Comparison of ENCODE assay signal across 16 cellular contexts in genomic region chr11:17720796-17721171, GRCh38. TPM values are rescaled to one million over a fixed set of nuclear protein-coding genes. Genes with fewer than 3 reads are reported as not detected.
DNase-seq lines count a peak whose midpoint lies in the region; ATAC-seq and TF ChIP-seq lines count a peak whose summit lies in the region.
"Had no signal": no experiment of that assay in that cellular context is flagged by ENCODE, and none has a peak within 500 bp of the region (broad histone marks: within the 10 kb centered on the region; RNA-seq: fewer than 3 reads in every experiment).

No MANE protein-coding gene starts in this region.

- no TSS peak for BruUV-seq in A673 (replicated peaks; lab: Mats Ljungman, UMichigan)

- H3K4me1 Mint-ChIP-seq in WTC11, result peaks cover 11% of the 10 kb centered on the region

- POLR2A ChIA-PET in A673 (lab: Charles Lee; ENCODE audit: low non-redundant PET) (interaction anchor here (0.5 kb wide), 1 partner anchor 245 kb away, joined by 3 read pairs; no protein-coding TSS in a partner anchor), WTC11 (lab: Charles Lee) (interaction anchor here (0.9 kb wide), 1 partner anchor 10 kb away, joined by 4 read pairs; no protein-coding TSS in a partner anchor)

- no peak overlapping the region for H3K27ac ChIP-seq in A673 (ENCODE audit: low read depth, low read length, poor library complexity, severe bottlenecking)
- H3K27ac ChIP-seq: left lung had no signal

- no peaks in the 10 kb centered on the region for H3K4me1 ChIP-seq in A673 (ENCODE audit: insufficient read depth, low read length, poor library complexity, severe bottlenecking)

- peaks cover 10% of the 10 kb centered on the region; the same call in 1 of the 2 replicates for H3K27me3 Mint-ChIP-seq in WTC11 (ENCODE audit: low read depth)

- DNase-seq in A673 (ENCODE audit: low spot score), result peak; percentile 35
- DNase-seq in Daoy (ENCODE audit: low read depth), result peak; percentile 37
- DNase-seq in WTC11 (ENCODE audit: low spot score), result peak; percentile 45
- peak; percentile 59 for DNase-seq in myocyte (ENCODE audit: low read depth)
- DNase-seq in stimulated activated CD4-positive, alpha-beta T cell treated with anti-CD3 and anti-CD28 coated beads, Interleukin-4, amount 100 ng/mL, for 1 hour, result no peak
- DNase-seq in NCI-H510A (lab: John Stamatoyannopoulos, UW), result no peak
- DNase-seq: activated T-cell treated with anti-CD3 and anti-CD28 coated beads for 4 hours; head of caudate nucleus; left lung; naive thymus-derived CD8-positive, alpha-beta T cell; NCI-H2107; stimulated activated naive CD4-positive, alpha-beta T cell had no signal

- no peaks in the 10 kb centered on the region for H3K36me3 Mint-ChIP-seq in WTC11
- H3K36me3 Mint-ChIP-seq: naive thymus-derived CD8-positive, alpha-beta T cell had no signal

- CTCF ChIA-PET in A673 (lab: Charles Lee) (interaction anchor here (1.4 to 1.7 kb wide), 2 partner anchors 11 to 122 kb away, joined by 4 to 5 read pairs; no protein-coding TSS in a partner anchor), WTC11 (lab: Charles Lee) (interaction anchor here (0.8 to 6.4 kb wide), 27 partner anchors 8 to 483 kb away, joined by 3 to 161 read pairs (median 7); partner anchors contain the start of genes KCNC1 and OTOG)

- TF ChIP-seq CTCF in A673 (conservative IDR thresholded peaks at IDR 0.05; ENCODE audit: low read depth, low read length) (0 out of 2 replicates have a peak, but pooled peaks have one; percentile 10), WTC11 (IDR thresholded peaks at IDR 0.05) (no peak)

- no peaks in the 10 kb centered on the region for H3K9me3 ChIP-seq in A673 (ENCODE audit: low read depth, low read length, poor library complexity, severe bottlenecking)
- H3K9me3 ChIP-seq: left lung had no signal

- H3K27me3 ChIP-seq in A673 (replicated peaks; ENCODE audit: insufficient read depth, low read depth, low read length, poor library complexity), result peaks cover 97% of the 10 kb centered on the region

- H3K9me3 Mint-ChIP-seq in WTC11, result no peaks in the 10 kb centered on the region
- H3K9me3 Mint-ChIP-seq: naive thymus-derived CD8-positive, alpha-beta T cell had no signal

- H3K4me3 Mint-ChIP-seq in WTC11, result peak overlapping the region; percentile 58
- H3K4me3 Mint-ChIP-seq: naive thymus-derived CD8-positive, alpha-beta T cell had no signal

- no peaks in the 10 kb centered on the region for H3K36me3 ChIP-seq in A673 (ENCODE audit: insufficient read depth, low read length, poor library complexity, severe bottlenecking)
- H3K36me3 ChIP-seq: left lung had no signal

- H3K4me3 ChIP-seq in A673 (ENCODE audit: low read depth, low read length, poor library complexity, severe bottlenecking), result peak overlapping the region; percentile 10
- H3K4me3 ChIP-seq: left lung had no signal

- intact Hi-C loops in A673 (cut with micrococcal nuclease; ENCODE audit: unreplicated experiment), result no loop called here

- no peak overlapping the region for H3K27ac Mint-ChIP-seq in WTC11

- ATAC-seq in WTC11 (peak; percentile 9), HG03571 (IDR thresholded peaks at IDR 0.05; ENCODE audit: unreplicated experiment) (no peak), GM18502 (IDR thresholded peaks at IDR 0.05; ENCODE audit: poor library complexity, unreplicated experiment) (no peak)
- ATAC-seq: left lung; naive thymus-derived CD8-positive, alpha-beta T cell had no signal

TF ChIP-seq in WTC11, 78 proteins besides CTCF, POLR2A, EP300 and RAD21:
- TF ChIP-seq ZNF425 (CRISPR knock-in tag; conservative IDR thresholded peaks at IDR 0.05), result no peak
- TF ChIP-seq, protein P1, sequence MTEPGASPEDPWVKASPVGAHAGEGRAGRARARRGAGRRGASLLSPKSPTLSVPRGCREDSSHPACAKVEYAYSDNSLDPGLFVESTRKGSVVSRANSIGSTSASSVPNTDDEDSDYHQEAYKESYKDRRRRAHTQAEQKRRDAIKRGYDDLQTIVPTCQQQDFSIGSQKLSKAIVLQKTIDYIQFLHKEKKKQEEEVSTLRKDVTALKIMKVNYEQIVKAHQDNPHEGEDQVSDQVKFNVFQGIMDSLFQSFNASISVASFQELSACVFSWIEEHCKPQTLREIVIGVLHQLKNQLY (CRISPR knock-in tag; IDR thresholded peaks at IDR 0.05), result no peak
- no peak for TF ChIP-seq JUN (CRISPR knock-in tag; IDR thresholded peaks at IDR 0.05)
TF ChIP-seq in WTC11: peak in this region for 0.

RNA-seq across cellular contexts. Expression of gene MYOD1, which starts 1.4 kb away (rescaled TPM):
- total RNA-seq in A673 (2021) (not detected in 2 replicates), WTC11 (2021) (not detected in 3 replicates), myocyte (398 and 510 TPM in 2 replicates)
- total RNA-seq in Daoy (2014; rRNA removed; shearing (Covaris generic)), result not detected in 2 replicates
- polyA plus RNA-seq in myocyte (2012), result 97.5 TPM
- total RNA-seq: epithelial cell of proximal tubule; left lung; naive thymus-derived CD8-positive, alpha-beta T cell; T-helper 1 cell treated with Interleukin-12 subunit alpha and Interleukin-12 subunit beta and Interleukin-4 antibody, amounts not matched to agents 30 ng/mL and 1 ng/mL, for 36 hours had no signal
- polyA plus RNA-seq: naive thymus-derived CD8-positive, alpha-beta T cell had no signal

RNA-seq across cellular contexts. Expression of gene KCNC1, which starts 13.8 kb away (rescaled TPM):
- total RNA-seq in A673 (2021), result 0.09 and 0.13 TPM in 2 replicates
- 0.23 TPM in 1 of 2 replicates, not detected in the other for total RNA-seq in Daoy (2014; rRNA removed; shearing (Covaris generic))
- total RNA-seq in WTC11 (2021), result 0.09 to 0.21 TPM (median 0.20 TPM) in 3 replicates
- 0.27 and 0.57 TPM in 2 replicates for total RNA-seq in myocyte
- polyA plus RNA-seq in myocyte (2012), result 0.54 TPM
- total RNA-seq: epithelial cell of proximal tubule; left lung; naive thymus-derived CD8-positive, alpha-beta T cell; T-helper 1 cell treated with Interleukin-12 subunit alpha and Interleukin-12 subunit beta and Interleukin-4 antibody, amounts not matched to agents 30 ng/mL and 1 ng/mL, for 36 hours had no signal

Comparison
In these comparisons a context has a peak if more than half of its experiments do, and no peak if none do; other contexts are left out.
1. DNase-seq: peak in A673 (single experiment), Daoy (single experiment), WTC11 (single experiment) and myocyte (single experiment); none in stimulated activated CD4-positive, alpha-beta T cell treated with anti-CD3 and anti-CD28 coated beads, Interleukin-4, amount 100 ng/mL, for 1 hour (single experiment) and NCI-H510A (single experiment).
2. RNA of gene MYOD1, which starts 1.4 kb away (total RNA-seq): 398 to 510 TPM in myocyte; not detected in A673, not detected in Daoy and not detected in WTC11; every median in the first group is over 100 times any median in the second.